In genomic region chr18:24659837-24660720, GRCh38 we compare ENCODE assay signal across 1 cellular context.
TF ChIP-seq lines count a peak whose summit lies in the region.

No MANE protein-coding gene starts in this region.

TF ChIP-seq in H1, 55 proteins besides CTCF, POLR2A, EP300 and RAD21 (continued from another document):
- no peak for TF ChIP-seq ZNF274 (IDR thresholded peaks at IDR 0.05; ENCODE audit: borderline replicate concordance, extremely low read depth, low read length)
- no peak for TF ChIP-seq NRF1 (IDR thresholded peaks at IDR 0.05; ENCODE audit: low read depth, low read length)
